1 cellular context compared by ENCODE assay signal in genomic region chr12:12403264-12404248, GRCh38.
TF ChIP-seq lines count a peak whose summit lies in the region.

No MANE protein-coding gene starts in this region.

TF ChIP-seq in HEK293T, 16 proteins besides CTCF, POLR2A, EP300 and RAD21 (continued from another document):
- TF ChIP-seq BHLHE40 (IDR thresholded peaks at IDR 0.05; ENCODE audit: borderline replicate concordance) (no peak), ARNT (IDR thresholded peaks at IDR 0.05) (no peak), ZNF384 (IDR thresholded peaks at IDR 0.05) (no peak)
